In the genomic region with DNA sequence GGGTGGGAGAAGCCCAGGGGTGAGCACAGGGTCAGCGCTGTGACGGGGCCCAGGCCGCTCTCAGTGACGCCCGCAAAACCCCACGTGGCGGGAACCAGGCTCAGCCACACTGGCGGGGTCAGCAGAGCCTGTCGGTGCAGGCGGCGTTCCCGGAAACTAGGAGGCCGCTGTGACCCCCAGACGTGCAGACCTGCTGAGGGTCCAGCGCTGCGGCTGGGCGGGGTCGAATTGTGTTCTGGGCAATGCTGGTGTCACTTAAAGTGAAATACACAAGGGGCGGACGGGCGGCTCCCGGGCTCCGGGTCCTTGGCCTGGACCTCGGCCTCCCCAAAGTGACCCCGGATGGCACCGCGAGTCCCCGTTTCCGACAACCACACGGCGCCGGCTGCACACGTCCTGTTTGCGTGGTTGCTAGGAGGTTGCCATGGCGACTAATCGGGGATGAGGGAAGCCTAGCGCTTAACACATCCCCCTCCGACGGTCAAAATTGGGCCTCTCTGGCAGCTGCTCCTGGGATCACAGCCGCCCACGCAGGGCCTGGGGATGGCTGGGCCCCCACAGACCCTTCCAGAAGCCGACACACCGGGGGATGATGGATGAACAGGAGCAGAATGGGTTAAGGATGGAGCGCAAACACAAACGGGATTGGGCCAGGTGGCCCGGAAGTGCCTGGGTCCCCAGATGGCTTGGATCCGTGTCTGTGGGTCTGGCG, we compare ENCODE assay signal across 9 cellular contexts.
DNase-seq lines count a peak whose midpoint lies in the region; ATAC-seq, FAIRE-seq and TF ChIP-seq lines count a peak whose summit lies in the region.
"Had no signal": no experiment of that assay in that cellular context is flagged by ENCODE, and none has a peak within 500 bp of the region (broad histone marks: within the 10 kb centered on the region; RNA-seq: fewer than 3 reads in every experiment).

No MANE protein-coding gene starts in this region.

- TF ChIP-seq CTCF in foreskin fibroblast (IDR thresholded peaks at IDR 0.05; ENCODE audit: low read depth, low read length) = no peak

- H3K4me3 ChIP-seq in foreskin fibroblast (ENCODE audit: low read depth in 1 of 2, low read length in 2 of 2) = no peak overlapping the region

- peak; percentile 50 for DNase-seq in EH (ENCODE audit: low read depth)
- DNase-seq in NCI-H774 (lab: John Stamatoyannopoulos, UW) = peak; percentile 36
- peak; percentile 77 for DNase-seq in activated T-cell treated with anti-CD3 and anti-CD28 coated beads, Interleukin-2, amount 50 U/mL, for 24 hours
- DNase-seq in foreskin fibroblast = peak; percentile 16 to 40
- DNase-seq in posterior cingulate gyrus = peak in 6 of 10 donors; percentile 47 to 91 (median 73)
- DNase-seq in urothelium cell line (ENCODE audit: low spot score) = peak; percentile 74
- DNase-seq in OCI-M1 (lab: John Stamatoyannopoulos, UW) = no peak

- H3K4me3 Mint-ChIP-seq in activated T-cell treated with anti-CD3 and anti-CD28 coated beads, Interleukin-2, amount 50 U/mL, for 24 hours = peak overlapping the region; percentile 50

- H3K36me3 Mint-ChIP-seq in activated T-cell treated with anti-CD3 and anti-CD28 coated beads, Interleukin-2, amount 50 U/mL, for 24 hours (ENCODE audit: low read depth) = no peaks in the 10 kb centered on the region

- FAIRE-seq in urothelium cell line (lab: Jason Lieb, UNC) = no peak

- H3K27me3 Mint-ChIP-seq in activated T-cell treated with anti-CD3 and anti-CD28 coated beads, Interleukin-2, amount 50 U/mL, for 24 hours = no peaks in the 10 kb centered on the region

- no peak overlapping the region for H3K27ac Mint-ChIP-seq in activated T-cell treated with anti-CD3 and anti-CD28 coated beads, Interleukin-2, amount 50 U/mL, for 24 hours

- H3K4me1 Mint-ChIP-seq in activated T-cell treated with anti-CD3 and anti-CD28 coated beads, Interleukin-2, amount 50 U/mL, for 24 hours (ENCODE audit: low read depth) = no peaks in the 10 kb centered on the region

- H3K9me3 Mint-ChIP-seq in activated T-cell treated with anti-CD3 and anti-CD28 coated beads, Interleukin-2, amount 50 U/mL, for 24 hours = no peaks in the 10 kb centered on the region

- intact Hi-C loops in posterior cingulate gyrus (cut with DNase I) = no loop called here

- no peak for ATAC-seq in GM18502 (IDR thresholded peaks at IDR 0.05; ENCODE audit: poor library complexity, unreplicated experiment)
- ATAC-seq: HCT116 had no signal
